ENCODE assay signal across 19 cellular contexts in genomic region chr17:58245428-58246103, GRCh38. TPM values are rescaled to one million over a fixed set of nuclear protein-coding genes. Genes with fewer than 3 reads are reported as not detected.
DNase-seq lines count a peak whose midpoint lies in the region; ATAC-seq, FAIRE-seq and TF ChIP-seq lines count a peak whose summit lies in the region.
"Had no signal": no experiment of that assay in that cellular context is flagged by ENCODE, and none has a peak within 500 bp of the region (broad histone marks: within the 10 kb centered on the region; RNA-seq: fewer than 3 reads in every experiment).

No MANE protein-coding gene starts in this region.

- BruUV-seq in PC-3 (replicated peaks; lab: Mats Ljungman, UMichigan) = no TSS peak

- H3K4me3 ChIP-seq in PC-3 (ENCODE audit: low read length) = no peak overlapping the region
- H3K4me3 ChIP-seq in H1 (ENCODE audit: extremely low read depth in 1 of 4, insufficient read depth in 2 of 4, low read depth in 3 of 4, low read length in 4 of 4) = no peak overlapping the region
- no peak overlapping the region for H3K4me3 ChIP-seq in CD8-positive, alpha-beta memory T cell (ENCODE audit: low read length)
- H3K4me3 ChIP-seq: SJSA1 had no signal

- no peak overlapping the region for H3K14ac ChIP-seq in H1 (ENCODE audit: insufficient read length)

- H2BK15ac ChIP-seq in H1 (ENCODE audit: low read length) = 0 out of 2 replicates have a peak overlapping the region, but pooled peaks have one; percentile 14

- H3K23me2 ChIP-seq in H1 (ENCODE audit: low read depth, low read length) = peaks cover 5% of the 10 kb centered on the region; the same call in 1 of the 2 replicates

- no peak for FAIRE-seq in H1 (lab: Jason Lieb, UNC)

- H2BK120ac ChIP-seq in H1 (replicated peaks; ENCODE audit: low read depth, low read length) = no peak overlapping the region

- H4K8ac ChIP-seq in H1 (ENCODE audit: extremely low read depth, insufficient read depth, low read length) = no peak overlapping the region; the same call in 1 of the 2 replicates

- TF ChIP-seq POLR2A in H1 (IDR thresholded peaks at IDR 0.05; ENCODE audit: control extremely low read depth in 1 of 2, low read depth in 2 of 2, low read length in 2 of 2) = no peak

- TF ChIP-seq RAD21 in H1 (IDR thresholded peaks at IDR 0.05 in 1 of 2, conservative IDR thresholded peaks at IDR 0.05 in 1 of 2; ENCODE audit: low read depth in 2 of 2, low read length in 2 of 2) = no peak

- peak; percentile 33 for ATAC-seq in PC-3
- ATAC-seq in stimulated activated effector memory CD8-positive, alpha-beta T cell treated with anti-CD3 and anti-CD28 coated beads, Interleukin-12 subunit alpha, Interleukin-12 subunit beta, amount 100 ng/mL, for 72 hours = no peak
- ATAC-seq in stimulated activated naive CD8-positive, alpha-beta T cell treated with anti-CD3 and anti-CD28 coated beads, Interleukin-15, amount 100 ng/mL, for 72 hours = no peak

- H3K27me3 ChIP-seq in PC-3 (ENCODE audit: low read length) (peaks cover 28% of the 10 kb centered on the region), H1 (replicated peaks in 1 of 4; ENCODE audit: control insufficient read depth in 3 of 4, extremely low read depth in 1 of 4, insufficient read depth in 3 of 4, low read length in 3 of 4) (peaks cover 25 to 40% (median 39%) of the 10 kb centered on the region in 4 experiments)
- peaks cover 6% of the 10 kb centered on the region for H3K27me3 ChIP-seq in CD8-positive, alpha-beta memory T cell (ENCODE audit: insufficient read depth, low read length, poor library complexity, severe bottlenecking)

- no peak overlapping the region for H2BK5ac ChIP-seq in H1 (ENCODE audit: low read depth, low read length)

- H3K18ac ChIP-seq in H1 (ENCODE audit: extremely low read depth, low read length) = no peak overlapping the region

- no peak overlapping the region for H4K91ac ChIP-seq in H1 (replicated peaks; ENCODE audit: insufficient read length, low read length)

- peaks cover 9% of the 10 kb centered on the region; the same call in 1 of the 2 replicates for H3K4me1 ChIP-seq in PC-3 (ENCODE audit: insufficient read depth, low read length)
- H3K4me1 ChIP-seq in H1 (replicated peaks in 1 of 4; ENCODE audit: control insufficient read depth in 3 of 4, insufficient read depth in 4 of 4, low read length in 3 of 4) = peaks cover 0 to 10% (median 2%) of the 10 kb centered on the region in 4 experiments; a peak in 5 of 7 replicates
- peaks cover 10% of the 10 kb centered on the region for H3K4me1 ChIP-seq in CD8-positive, alpha-beta memory T cell (ENCODE audit: insufficient read depth, low read length)

- H3K36me3 ChIP-seq in PC-3 (ENCODE audit: low read depth, low read length) = no peaks in the 10 kb centered on the region
- no peaks in the 10 kb centered on the region for H3K36me3 ChIP-seq in H1 (ENCODE audit: control insufficient read depth in 2 of 4, insufficient read depth in 4 of 4, low read length in 3 of 4)
- H3K36me3 ChIP-seq in CD8-positive, alpha-beta memory T cell (ENCODE audit: insufficient read depth, low read length) = no peaks in the 10 kb centered on the region

- intact Hi-C loops in PC-3 (cut with micrococcal nuclease) = loop anchor here (5.0 kb wide), 1 partner anchor 202 kb away; no protein-coding TSS in a partner anchor

- peaks cover 24 to 45% of the 10 kb centered on the region in 2 donors for H3K27me3 Mint-ChIP-seq in CD8-positive, alpha-beta memory T cell
- peaks cover 71% of the 10 kb centered on the region for H3K27me3 Mint-ChIP-seq in stimulated activated naive CD8-positive, alpha-beta T cell treated with anti-CD3 and anti-CD28 coated beads, Interleukin-15, amount 100 ng/mL, for 72 hours

- no peak overlapping the region for H3K9ac ChIP-seq in PC-3 (ENCODE audit: low read length)
- no peak overlapping the region for H3K9ac ChIP-seq in H1 (replicated peaks in 1 of 4; ENCODE audit: extremely low read depth in 1 of 4, low read depth in 3 of 4, low read length in 3 of 4)

- no peak overlapping the region for H3K4me3 Mint-ChIP-seq in stimulated activated effector memory CD8-positive, alpha-beta T cell treated with anti-CD3 and anti-CD28 coated beads, Interleukin-12 subunit alpha, Interleukin-12 subunit beta, amount 100 ng/mL, for 72 hours
- no peak overlapping the region for H3K4me3 Mint-ChIP-seq in CD8-positive, alpha-beta memory T cell
- H3K4me3 Mint-ChIP-seq in stimulated activated naive CD8-positive, alpha-beta T cell treated with anti-CD3 and anti-CD28 coated beads, Interleukin-15, amount 100 ng/mL, for 72 hours = no peak overlapping the region
- H3K4me3 Mint-ChIP-seq: H9 had no signal

- no peak overlapping the region for H3K27ac ChIP-seq in PC-3 (ENCODE audit: low read length)
- H3K27ac ChIP-seq in H1 (ENCODE audit: low read depth, low read length) = no peak overlapping the region
- H3K27ac ChIP-seq in CD8-positive, alpha-beta memory T cell (ENCODE audit: low read depth, low read length) = no peak overlapping the region
- H3K27ac ChIP-seq: SJSA1 had no signal

- H3K56ac ChIP-seq in H1 (replicated peaks; ENCODE audit: insufficient read length, low read depth, low read length) = no peak overlapping the region

- H3K4me1 Mint-ChIP-seq in stimulated activated effector memory CD8-positive, alpha-beta T cell treated with anti-CD3 and anti-CD28 coated beads, Interleukin-12 subunit alpha, Interleukin-12 subunit beta, amount 100 ng/mL, for 72 hours = peaks cover 22% of the 10 kb centered on the region
- peaks cover 8 to 27% (median 12%) of the 10 kb centered on the region in 3 donors for H3K4me1 Mint-ChIP-seq in CD8-positive, alpha-beta memory T cell
- peaks cover 41% of the 10 kb centered on the region for H3K4me1 Mint-ChIP-seq in stimulated activated naive CD8-positive, alpha-beta T cell treated with anti-CD3 and anti-CD28 coated beads, Interleukin-15, amount 100 ng/mL, for 72 hours

- peak; percentile 21 for DNase-seq in PC-3
- no peak for DNase-seq in H1 (ENCODE audit: low read depth in 1 of 2, low spot score in 2 of 2)
- DNase-seq in kidney tubule cell (ENCODE audit: low spot score) = peak; percentile 49
- DNase-seq in stimulated activated effector memory CD8-positive, alpha-beta T cell treated with anti-CD3 and anti-CD28 coated beads, Interleukin-12 subunit alpha, Interleukin-12 subunit beta, amount 100 ng/mL, for 72 hours (ENCODE audit: low spot score in 2 of 2) = no peak
- no peak for DNase-seq in A172 (ENCODE audit: low spot score)
- DNase-seq in CD8-positive, alpha-beta memory T cell = no peak
- no peak for DNase-seq in stimulated activated naive CD8-positive, alpha-beta T cell treated with anti-CD3 and anti-CD28 coated beads, Interleukin-15, amount 100 ng/mL, for 72 hours
- DNase-seq: MV-4-11, NCI-H1417 treated with DMSO at 0.1 percent for 48 hours, NCI-H2029, NCI-H2171 treated with DMSO at 0.1 percent for 48 hours, NCI-H774, RPMI8226 had no signal

- H3K23ac ChIP-seq in H1 (ENCODE audit: insufficient read length) = no peak overlapping the region

- H3K9me2 ChIP-seq in PC-3 (replicated peaks; ENCODE audit: low read length) = no peaks in the 10 kb centered on the region

- no peak overlapping the region for H4K5ac ChIP-seq in H1 (ENCODE audit: insufficient read length, low read depth, low read length)

- no peaks in the 10 kb centered on the region for H3F3A ChIP-seq in PC-3 (ENCODE audit: low read length, unreplicated experiment)

- CTCF ChIA-PET in PC-3 (lab: Charles Lee) (no interaction called here), H1 (lab: Charles Lee; ENCODE audit: partially characterized antibody) (interaction anchor here (0.8 to 1.2 kb wide), 4 partner anchors 9 to 49 kb away, joined by 3 to 5 read pairs (median 4); no protein-coding TSS in a partner anchor)
- CTCF ChIA-PET in CD8-positive, alpha-beta memory T cell (lab: Charles Lee) = no interaction called here

- H3K9me3 ChIP-seq in PC-3 (ENCODE audit: low read length) (no peaks in the 10 kb centered on the region), H1 (ENCODE audit: insufficient read depth in 2 of 2, low read depth in 1 of 2, low read length in 1 of 2) (peaks cover 6 to 8% of the 10 kb centered on the region in 2 experiments; a peak in 3 of 4 replicates)
- no peaks in the 10 kb centered on the region for H3K9me3 ChIP-seq in CD8-positive, alpha-beta memory T cell (ENCODE audit: low read length)

- no peaks in the 10 kb centered on the region for H3K36me3 Mint-ChIP-seq in stimulated activated effector memory CD8-positive, alpha-beta T cell treated with anti-CD3 and anti-CD28 coated beads, Interleukin-12 subunit alpha, Interleukin-12 subunit beta, amount 100 ng/mL, for 72 hours
- H3K36me3 Mint-ChIP-seq in CD8-positive, alpha-beta memory T cell = no peaks in the 10 kb centered on the region

- H2BK12ac ChIP-seq in H1 (ENCODE audit: low read depth, low read length) = no peak overlapping the region

- H3K9me3 Mint-ChIP-seq in stimulated activated effector memory CD8-positive, alpha-beta T cell treated with anti-CD3 and anti-CD28 coated beads, Interleukin-12 subunit alpha, Interleukin-12 subunit beta, amount 100 ng/mL, for 72 hours = no peaks in the 10 kb centered on the region
- H3K9me3 Mint-ChIP-seq in CD8-positive, alpha-beta memory T cell = no peaks in the 10 kb centered on the region
- H3K9me3 Mint-ChIP-seq in stimulated activated naive CD8-positive, alpha-beta T cell treated with anti-CD3 and anti-CD28 coated beads, Interleukin-15, amount 100 ng/mL, for 72 hours = no peaks in the 10 kb centered on the region

- H4K20me1 ChIP-seq in PC-3 (ENCODE audit: low read length) (no peaks in the 10 kb centered on the region), H1 (replicated peaks in 1 of 2; ENCODE audit: control insufficient read depth in 1 of 2, insufficient read depth in 2 of 2, low read length in 2 of 2) (no peaks in the 10 kb centered on the region)

- no peak overlapping the region for H2BK20ac ChIP-seq in H1 (ENCODE audit: low read length)

- H2AK5ac ChIP-seq in H1 (ENCODE audit: low read depth, low read length) = no peak overlapping the region

- TF ChIP-seq EP300 in H1 (IDR thresholded peaks at IDR 0.05; ENCODE audit: borderline replicate concordance in 1 of 2, low read depth in 2 of 2, low read length in 2 of 2) = no peak

- peak overlapping the region; percentile 6 for H3K27ac Mint-ChIP-seq in stimulated activated effector memory CD8-positive, alpha-beta T cell treated with anti-CD3 and anti-CD28 coated beads, Interleukin-12 subunit alpha, Interleukin-12 subunit beta, amount 100 ng/mL, for 72 hours
- H3K27ac Mint-ChIP-seq in CD8-positive, alpha-beta memory T cell = peak overlapping the region in 1 of 8 donors; percentile 39
- no peak overlapping the region for H3K27ac Mint-ChIP-seq in stimulated activated naive CD8-positive, alpha-beta T cell treated with anti-CD3 and anti-CD28 coated beads, Interleukin-15, amount 100 ng/mL, for 72 hours
- H3K27ac Mint-ChIP-seq: H9 had no signal

- no peak overlapping the region for H3K4ac ChIP-seq in H1 (replicated peaks; ENCODE audit: insufficient read length, low read depth, low read length)

- POLR2A ChIA-PET in PC-3 (lab: Charles Lee; ENCODE audit: unreplicated experiment) (no interaction called here), H1 (lab: Charles Lee; ENCODE audit: partially characterized antibody) (no interaction called here)
- POLR2A ChIA-PET in CD8-positive, alpha-beta memory T cell (lab: Charles Lee) = no interaction called here

- H3K79me1 ChIP-seq in H1 (ENCODE audit: low read depth, low read length) = no peaks in the 10 kb centered on the region

- H2AFZ ChIP-seq in PC-3 (ENCODE audit: low read length) (no peak overlapping the region), H1 (ENCODE audit: low read length) (no peak overlapping the region)

- TF ChIP-seq CTCF in PC-3 (conservative IDR thresholded peaks at IDR 0.05; ENCODE audit: low read depth, low read length) (no peak), H1 (IDR thresholded peaks at IDR 0.05; ENCODE audit: control extremely low read depth in 1 of 3, insufficient read depth in 1 of 3, low read depth in 1 of 3, low read length in 3 of 3) (no peak)

- H3K4me2 ChIP-seq in PC-3 (ENCODE audit: low read length) (no peak overlapping the region), H1 (ENCODE audit: insufficient read depth in 1 of 2, low read depth in 2 of 2, low read length in 2 of 2) (no peak overlapping the region)

- 84% methylated on average over 10 of the region's 10 CpGs; no CpG with 5 or more reads in 1 of the 2 experiments for WGBS in H1 (ENCODE audit: extremely low coverage in 1 of 2, insufficient coverage in 1 of 2, insufficient read length in 1 of 2, insufficient replicate concordance in 2 of 2, low coverage in 1 of 2, low lambda C conversion rate in 2 of 2, missing lambda C conversion rate in 1 of 2), 2 experiments

- H3K79me2 ChIP-seq in PC-3 (ENCODE audit: low read length) (no peaks in the 10 kb centered on the region), H1 (ENCODE audit: control insufficient read depth in 1 of 2, insufficient read depth in 2 of 2, low read length in 2 of 2) (no peaks in the 10 kb centered on the region)

RNA-seq across cellular contexts. Expression of gene LPO, which starts 7.2 kb away (rescaled TPM):
- not detected in 2 replicates for total RNA-seq in PC-3 (2014; rRNA removed)
- 0.44 and 0.52 TPM in 2 replicates for total RNA-seq in H1 (2021; fragmentation: NEBNext Ultra II Directional; extraction: Animal tissue kit (Norgen Biotek cat#: 25700))
- polyA plus RNA-seq in H1 (2011; rRNA removed) = 0.38 and 0.46 TPM in 2 replicates
- 0.40 TPM for polyA plus RNA-seq in H1 (2011; cell fraction: cytosol; rRNA removed)
- polyA plus RNA-seq in H1 (2011; cell fraction: nucleus; rRNA removed) = 0.23 TPM
- 0.17 to 0.61 TPM (median 0.40 TPM) in 4 replicates for polyA plus RNA-seq in H1 (2012, experiment 1 of 2)
- 0.17 TPM for polyA plus RNA-seq in H1 (2012, experiment 2 of 2)
- polyA plus RNA-seq in H1 (2013, experiment 1 of 2) = 0.20 TPM
- 0.26 TPM for polyA plus RNA-seq in H1 (2013, experiment 2 of 2)
- 0.51 and 0.85 TPM in 2 replicates for polyA minus RNA-seq in H1 (2011; rRNA and poly(A)+ RNA removed)
- polyA minus RNA-seq in H1 (2011; cell fraction: cytosol; rRNA and poly(A)+ RNA removed) = not detected
- polyA minus RNA-seq in H1 (2011; cell fraction: nucleus; rRNA and poly(A)+ RNA removed) = not detected
- total RNA-seq in A172 (2014; rRNA removed; shearing (Covaris generic)) = not detected in 2 replicates
- not detected for total RNA-seq in CD8-positive, alpha-beta memory T cell
- not detected for polyA plus RNA-seq in CD8-positive, alpha-beta memory T cell
- total RNA-seq: HT-29, SJSA1 had no signal

RNA-seq across cellular contexts. Expression of gene MKS1, which starts 26.5 kb away (rescaled TPM):
- 23.9 and 33.1 TPM in 2 replicates for total RNA-seq in PC-3 (2014; rRNA removed)
- 20.6 and 21.7 TPM in 2 replicates for total RNA-seq in H1 (2021; fragmentation: NEBNext Ultra II Directional; extraction: Animal tissue kit (Norgen Biotek cat#: 25700))
- 12.0 and 15.3 TPM in 2 replicates for polyA plus RNA-seq in H1 (2011; rRNA removed)
- 17.6 TPM for polyA plus RNA-seq in H1 (2011; cell fraction: cytosol; rRNA removed)
- 41.4 TPM for polyA plus RNA-seq in H1 (2011; cell fraction: nucleus; rRNA removed)
- polyA plus RNA-seq in H1 (2012, experiment 1 of 2) = 16.1 to 23.2 TPM (median 20.2 TPM) in 4 replicates
- polyA plus RNA-seq in H1 (2012, experiment 2 of 2) = 12.0 TPM
- polyA plus RNA-seq in H1 (2013, experiment 1 of 2) = 10.9 TPM
- polyA plus RNA-seq in H1 (2013, experiment 2 of 2) = 10.2 TPM
- polyA minus RNA-seq in H1 (2011; rRNA and poly(A)+ RNA removed) = 16.0 and 19.4 TPM in 2 replicates
- 10.9 TPM for polyA minus RNA-seq in H1 (2011; cell fraction: cytosol; rRNA and poly(A)+ RNA removed)
- 24.7 TPM for polyA minus RNA-seq in H1 (2011; cell fraction: nucleus; rRNA and poly(A)+ RNA removed)
- 10.3 and 16.1 TPM in 2 replicates for total RNA-seq in A172 (2014; rRNA removed; shearing (Covaris generic))
- total RNA-seq in CD8-positive, alpha-beta memory T cell = 10 to 100 TPM; 26.2 to 33.9 TPM
- polyA plus RNA-seq in CD8-positive, alpha-beta memory T cell = 10.7 TPM

RNA-seq across cellular contexts. Expression of gene MPO, which starts 35.2 kb away (rescaled TPM):
- total RNA-seq in PC-3 (2014; rRNA removed) = not detected in 2 replicates
- total RNA-seq in H1 (2021; fragmentation: NEBNext Ultra II Directional; extraction: Animal tissue kit (Norgen Biotek cat#: 25700)) = 0.74 TPM in 1 of 2 replicates, not detected in the other
- 0.06 and 0.13 TPM in 2 replicates for polyA plus RNA-seq in H1 (2011; rRNA removed)
- 0.08 TPM for polyA plus RNA-seq in H1 (2011; cell fraction: cytosol; rRNA removed)
- 0.61 TPM for polyA plus RNA-seq in H1 (2011; cell fraction: nucleus; rRNA removed)
- polyA plus RNA-seq in H1 (2012, experiment 1 of 2) = not detected in 4 replicates
- 0.04 TPM for polyA plus RNA-seq in H1 (2012, experiment 2 of 2)
- 0.04 TPM for polyA plus RNA-seq in H1 (2013, experiment 1 of 2)
- polyA plus RNA-seq in H1 (2013, experiment 2 of 2) = 0.09 TPM
- polyA minus RNA-seq in H1 (2011; rRNA and poly(A)+ RNA removed) = not detected in 2 replicates
- not detected for polyA minus RNA-seq in H1 (2011; cell fraction: cytosol; rRNA and poly(A)+ RNA removed)
- not detected for polyA minus RNA-seq in H1 (2011; cell fraction: nucleus; rRNA and poly(A)+ RNA removed)
- not detected in 2 replicates for total RNA-seq in A172 (2014; rRNA removed; shearing (Covaris generic))
- total RNA-seq in CD8-positive, alpha-beta memory T cell = not detected
- polyA plus RNA-seq in CD8-positive, alpha-beta memory T cell = not detected
- total RNA-seq: Daoy, H9, HT-29, NCI-H460, SJSA1 had no signal
- polyA plus RNA-seq: BJ had no signal

RNA-seq across cellular contexts. Expression of gene EPX, which starts 53.0 kb away (rescaled TPM):
- total RNA-seq in PC-3 (2014; rRNA removed) = not detected in 2 replicates
- not detected in 2 replicates for total RNA-seq in H1 (2021; fragmentation: NEBNext Ultra II Directional; extraction: Animal tissue kit (Norgen Biotek cat#: 25700))
- not detected in 2 replicates for polyA plus RNA-seq in H1 (2011; rRNA removed)
- not detected for polyA plus RNA-seq in H1 (2011; cell fraction: cytosol; rRNA removed)
- not detected for polyA plus RNA-seq in H1 (2011; cell fraction: nucleus; rRNA removed)
- 0.08 TPM in 1 of 4 replicates, not detected in the others for polyA plus RNA-seq in H1 (2012, experiment 1 of 2)
- polyA plus RNA-seq in H1 (2012, experiment 2 of 2) = not detected
- not detected for polyA plus RNA-seq in H1 (2013, experiment 1 of 2)
- not detected for polyA plus RNA-seq in H1 (2013, experiment 2 of 2)
- polyA minus RNA-seq in H1 (2011; rRNA and poly(A)+ RNA removed) = not detected in 2 replicates
- not detected for polyA minus RNA-seq in H1 (2011; cell fraction: cytosol; rRNA and poly(A)+ RNA removed)
- polyA minus RNA-seq in H1 (2011; cell fraction: nucleus; rRNA and poly(A)+ RNA removed) = not detected
- total RNA-seq in A172 (2014; rRNA removed; shearing (Covaris generic)) = not detected in 2 replicates
- not detected for total RNA-seq in CD8-positive, alpha-beta memory T cell
- not detected for polyA plus RNA-seq in CD8-positive, alpha-beta memory T cell
- total RNA-seq: Daoy, H9, HT-29, NCI-H460, SJSA1 had no signal
- polyA plus RNA-seq: BJ had no signal

Comparison
In these comparisons a context has a peak if more than half of its experiments do, and no peak if none do; other contexts are left out.
1. DNase-seq: peak in PC-3 (single experiment) and kidney tubule cell (single experiment); none in H1 (0 of 2), stimulated activated effector memory CD8-positive, alpha-beta T cell treated with anti-CD3 and anti-CD28 coated beads, Interleukin-12 subunit alpha, Interleukin-12 subunit beta, amount 100 ng/mL, for 72 hours (0 of 2), A172 (single experiment), CD8-positive, alpha-beta memory T cell (0 of 5) and stimulated activated naive CD8-positive, alpha-beta T cell treated with anti-CD3 and anti-CD28 coated beads, Interleukin-15, amount 100 ng/mL, for 72 hours (0 of 2).